In genomic region chr10:71770789-71771188, GRCh38 we compare ENCODE assay signal across 12 cellular contexts. TPM values are rescaled to one million over a fixed set of nuclear protein-coding genes. Genes with fewer than 3 reads are reported as not detected.
DNase-seq lines count a peak whose midpoint lies in the region; ATAC-seq, FAIRE-seq and TF ChIP-seq lines count a peak whose summit lies in the region.
"Had no signal": no experiment of that assay in that cellular context is flagged by ENCODE, and none has a peak within 500 bp of the region (broad histone marks: within the 10 kb centered on the region; RNA-seq: fewer than 3 reads in every experiment).

No MANE protein-coding gene starts in this region.

- H3K9me3 Mint-ChIP-seq in T-cell, result no peaks in the 10 kb centered on the region

- peak overlapping the region; percentile 97 to 98 for H3K27ac Mint-ChIP-seq in T-cell

- H3K27me3 ChIP-seq in BJ (ENCODE audit: control insufficient read depth, insufficient read depth, low read length), result no peaks in the 10 kb centered on the region
- no peaks in the 10 kb centered on the region for H3K27me3 ChIP-seq in esophagus squamous epithelium
- peaks cover 3% of the 10 kb centered on the region for H3K27me3 ChIP-seq in trophoblast cell (ENCODE audit: insufficient read depth, low read length)

- peaks cover 23% of the 10 kb centered on the region for H3K79me1 ChIP-seq in trophoblast cell (ENCODE audit: low read length)

- no peak overlapping the region for H4K8ac ChIP-seq in trophoblast cell (ENCODE audit: low read depth, low read length)

- no peak overlapping the region for H3K4me2 ChIP-seq in trophoblast cell (ENCODE audit: low read length)

- H3K9me3 ChIP-seq in esophagus squamous epithelium, result no peaks in the 10 kb centered on the region
- H3K9me3 ChIP-seq in trophoblast cell (ENCODE audit: insufficient read depth, low read depth, low read length), result no peaks in the 10 kb centered on the region

- no peak for FAIRE-seq in GM19239 (lab: Jason Lieb, UNC)

- no peak overlapping the region for H3K23ac ChIP-seq in trophoblast cell (ENCODE audit: low read length)

- peak in 1 of 4 donors; percentile 22 for TF ChIP-seq POLR2A in esophagus squamous epithelium (IDR thresholded peaks at IDR 0.05)

- no peaks in the 10 kb centered on the region for H3K27me3 Mint-ChIP-seq in T-cell

- no peak overlapping the region for H2BK12ac ChIP-seq in trophoblast cell (ENCODE audit: low read length)

- peaks cover 3% of the 10 kb centered on the region for H3K79me2 ChIP-seq in trophoblast cell (ENCODE audit: control insufficient read depth, insufficient read depth, low read length, poor library complexity)

- H3K14ac ChIP-seq in trophoblast cell (ENCODE audit: low read length), result no peak overlapping the region

- no peak for ATAC-seq in T-cell (replicated peaks in 1 of 4)
- no peak for ATAC-seq in GM18868 (IDR thresholded peaks at IDR 0.05; ENCODE audit: unreplicated experiment)
- no peak for ATAC-seq in activated CD4-positive, CD25-positive, alpha-beta regulatory T cell treated with anti-CD3 and anti-CD28 coated beads, Interleukin-2, amount 50 U/mL, for 24 hours

- WGBS in esophagus squamous epithelium, 2 donors, result 83% methylated on average over 1 of the region's 3 CpGs; no CpG with 5 or more reads in 1 of the 2 donors
- no CpG with 5 or more reads among the region's 3 CpGs for WGBS in trophoblast cell (ENCODE audit: extremely low coverage, insufficient coverage, insufficient read length)

- H3K9ac ChIP-seq in trophoblast cell (ENCODE audit: low read length), result no peak overlapping the region

- H3K4me3 ChIP-seq in BJ (ENCODE audit: low read depth, low read length) (0 out of 2 replicates have a peak overlapping the region, but pooled peaks have one; percentile 85), esophagus squamous epithelium (peak overlapping the region in 3 of 4 donors; percentile 68 to 96 (median 75)), trophoblast cell (ENCODE audit: low read depth, low read length) (no peak overlapping the region)

- peaks cover 22% of the 10 kb centered on the region for H3K36me3 Mint-ChIP-seq in T-cell

- DNase-seq in BJ (ENCODE audit: low read depth), result no peak
- no peak for DNase-seq in T-cell
- no peak for DNase-seq in esophagus squamous epithelium (lab: John Stamatoyannopoulos, UW)
- peak; percentile 87 to 89 for DNase-seq in trophoblast cell
- DNase-seq in cortex of kidney (lab: John Stamatoyannopoulos, UW), result no peak
- DNase-seq in GM19239 (ENCODE audit: insufficient read length, low spot score), result no peak
- DNase-seq: amniotic stem cell, hippocampal formation, NCI-H1092 had no signal

- H4K12ac ChIP-seq in trophoblast cell (ENCODE audit: low read depth, low read length), result no peak overlapping the region

- H3K4me3 Mint-ChIP-seq in T-cell, result peak overlapping the region; percentile 90 to 97 (median 93)

- POLR2A ChIA-PET in BJ (lab: Charles Lee), result no interaction called here
- POLR2A ChIA-PET in T-cell (lab: Charles Lee), result interaction anchor here in 1 of 2 donors (0.6 kb wide), 1 partner anchor 1326 kb away, joined by 6 read pairs; the partner anchor contains the start of gene P4HA1

- intact Hi-C loops in esophagus squamous epithelium (cut with DNase I), result loop anchor here (5.0 kb wide), 2 partner anchors 43 to 58 kb away; no protein-coding TSS in a partner anchor

- H3K27ac ChIP-seq in esophagus squamous epithelium (peak overlapping the region; percentile 91 to 99 (median 95)), trophoblast cell (ENCODE audit: low read depth, low read length) (no peak overlapping the region)

- TF ChIP-seq CTCF in BJ (IDR thresholded peaks at IDR 0.05; ENCODE audit: insufficient read depth, low read depth, low read length) (no peak), esophagus squamous epithelium (IDR thresholded peaks at IDR 0.05) (no peak)

- no peak overlapping the region for H2BK5ac ChIP-seq in trophoblast cell (ENCODE audit: low read depth, low read length, poor library complexity)

- H3K18ac ChIP-seq in trophoblast cell (ENCODE audit: low read length), result no peak overlapping the region

- H2BK120ac ChIP-seq in trophoblast cell (ENCODE audit: insufficient read depth, low read length, poor library complexity), result no peak overlapping the region

- H2AFZ ChIP-seq in trophoblast cell (ENCODE audit: insufficient read depth, low read length, poor library complexity), result no peak overlapping the region

- H3K4me1 ChIP-seq in esophagus squamous epithelium (peaks cover 67 to 99% (median 72%) of the 10 kb centered on the region in 3 donors), trophoblast cell (ENCODE audit: control insufficient read depth in 1 of 2, insufficient read depth in 2 of 2, low read length in 2 of 2) (peaks cover 24 to 29% of the 10 kb centered on the region in 2 experiments)

- H3K4me1 Mint-ChIP-seq in T-cell, result peaks cover 80 to 85% (median 82%) of the 10 kb centered on the region in 3 donors

- H3K36me3 ChIP-seq in BJ (ENCODE audit: control insufficient read depth, insufficient read depth, low read length), result peaks cover 3% of the 10 kb centered on the region; the same call in 1 of the 2 replicates
- H3K36me3 ChIP-seq in esophagus squamous epithelium, result peaks cover 0 to 5% (median 0%) of the 10 kb centered on the region in 3 donors
- H3K36me3 ChIP-seq in trophoblast cell (ENCODE audit: control insufficient read depth in 1 of 2, insufficient read depth in 2 of 2, low read length in 2 of 2), result no peaks in the 10 kb centered on the region

- no peak overlapping the region for H4K91ac ChIP-seq in trophoblast cell (ENCODE audit: low read depth, low read length)

- CTCF ChIA-PET in BJ (lab: Yijun Ruan, JAX), result interaction anchor here (3.5 to 3.8 kb wide), 2 partner anchors 14 to 75 kb away, joined by 31 to 50 read pairs; no protein-coding TSS in a partner anchor
- CTCF ChIA-PET in T-cell (lab: Charles Lee), result interaction anchor here in 1 of 2 donors (0.8 kb wide), 1 partner anchor 75 kb away, joined by 3 read pairs; no protein-coding TSS in a partner anchor

- peak overlapping the region; percentile 26 for H2AK5ac ChIP-seq in trophoblast cell (ENCODE audit: low read length)

- H3K4ac ChIP-seq in trophoblast cell (ENCODE audit: low read depth, low read length), result no peak overlapping the region

RNA-seq across cellular contexts. Expression of gene VSIR, which starts 2.5 kb away (rescaled TPM):
- 78.7 and 169 TPM in 2 replicates for polyA plus RNA-seq in BJ (2011; rRNA removed)
- 49.8 and 62.7 TPM in 2 replicates for polyA minus RNA-seq in BJ (2011; rRNA and poly(A)+ RNA removed)
- total RNA-seq in T-cell, result 100 to 1,000 TPM in 2 of 5 donors, 10 to 100 TPM in 3; 81.4 to 134 (median 98.3) TPM
- 10 to 100 TPM; 34.1 to 51.7 (median 44.8) TPM for total RNA-seq in esophagus squamous epithelium
- 38.2 and 43.6 TPM in 2 replicates for polyA plus RNA-seq in trophoblast cell (2013)

RNA-seq across cellular contexts. Expression of gene C10orf105, which starts 51.2 kb away (rescaled TPM):
- polyA plus RNA-seq in BJ (2011; rRNA removed), result 0.69 and 1.1 TPM in 2 replicates
- polyA minus RNA-seq in BJ (2011; rRNA and poly(A)+ RNA removed), result 0.57 and 0.71 TPM in 2 replicates
- total RNA-seq in T-cell, result under 1 TPM; 0.15 to 0.45 (median 0.16) TPM
- under 1 TPM in 2 of 4 donors, not detected in 2; under 0.01 to 0.15 TPM for total RNA-seq in esophagus squamous epithelium
- 0.01 and 0.03 TPM in 2 replicates for polyA plus RNA-seq in trophoblast cell (2013)
- total RNA-seq: SK-MEL-5 had no signal

Comparison
In these comparisons a context has a peak if more than half of its experiments do, and no peak if none do; other contexts are left out.
1. DNase-seq: peak in trophoblast cell (2 of 2); none in BJ (single experiment), T-cell (0 of 34), esophagus squamous epithelium (single experiment), cortex of kidney (single experiment) and GM19239 (single experiment).